25 cellular contexts compared by ENCODE assay signal in the genomic region with DNA sequence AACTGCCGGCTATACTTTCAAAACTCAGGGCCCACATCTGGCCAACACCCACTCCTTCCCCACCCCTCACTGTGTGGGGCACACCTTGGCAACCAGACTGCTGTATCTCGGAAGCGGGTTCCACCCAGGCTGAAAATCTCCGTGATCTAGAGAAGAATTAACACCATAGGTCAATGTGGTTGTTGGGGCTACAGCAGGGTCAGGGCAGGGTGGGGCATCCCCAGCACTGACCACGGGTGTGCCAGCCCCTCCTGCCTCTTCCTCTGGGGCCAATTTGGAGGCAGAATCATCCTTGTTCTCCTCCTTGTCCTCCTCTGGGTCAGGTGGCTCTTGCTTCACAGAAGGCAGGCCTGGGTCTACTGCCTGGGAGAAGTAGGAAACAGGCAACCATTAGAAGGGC. TPM values are rescaled to one million over a fixed set of nuclear protein-coding genes. Genes with fewer than 3 reads are reported as not detected.
DNase-seq lines count a peak whose midpoint lies in the region; ATAC-seq and TF ChIP-seq lines count a peak whose summit lies in the region.
"Had no signal": no experiment of that assay in that cellular context is flagged by ENCODE, and none has a peak within 500 bp of the region (broad histone marks: within the 10 kb centered on the region; RNA-seq: fewer than 3 reads in every experiment).

No MANE protein-coding gene starts in this region.

- no peaks in the 10 kb centered on the region for H3K27me3 Mint-ChIP-seq in activated naive CD8-positive, alpha-beta T cell treated with anti-CD3 and anti-CD28 coated beads, Interleukin-2, amount 50 U/mL, for 24 hours
- H3K27me3 Mint-ChIP-seq in activated naive CD8-positive, alpha-beta T cell treated with anti-CD3 and anti-CD28 coated beads for 36 hours, result no peaks in the 10 kb centered on the region
- H3K27me3 Mint-ChIP-seq: CD4-positive, alpha-beta T cell had no signal

- no peak for DNase-seq in activated naive CD8-positive, alpha-beta T cell treated with anti-CD3 and anti-CD28 coated beads, Interleukin-2, amount 50 U/mL, for 24 hours
- DNase-seq in activated naive CD8-positive, alpha-beta T cell treated with anti-CD3 and anti-CD28 coated beads for 36 hours, result no peak
- DNase-seq in RWPE1 (ENCODE audit: low spot score) (no peak), epithelial cell of prostate (ENCODE audit: low read depth, low spot score) (no peak), GM19238 (ENCODE audit: insufficient read length, low spot score) (no peak)
- no peak for DNase-seq in stimulated activated effector memory CD8-positive, alpha-beta T cell treated with anti-CD3 and anti-CD28 coated beads, Interleukin-12 subunit alpha, Interleukin-12 subunit beta, amount 100 ng/mL, for 72 hours (ENCODE audit: low spot score in 2 of 2)
- DNase-seq: 8988T; ACHN; AML-193; BE2C; CD4-positive, alpha-beta T cell; CD8-positive, alpha-beta memory T cell; DMS 273 treated with DMSO at 0.1 percent for 48 hours; DMS79; EL; GDM1; GM23248; HFFc6 had no signal

- H3K27ac Mint-ChIP-seq in activated naive CD8-positive, alpha-beta T cell treated with anti-CD3 and anti-CD28 coated beads, Interleukin-2, amount 50 U/mL, for 24 hours, result peak overlapping the region; percentile 33
- no peak overlapping the region for H3K27ac Mint-ChIP-seq in activated naive CD8-positive, alpha-beta T cell treated with anti-CD3 and anti-CD28 coated beads for 36 hours
- H3K27ac Mint-ChIP-seq in stimulated activated effector memory CD8-positive, alpha-beta T cell treated with anti-CD3 and anti-CD28 coated beads, Interleukin-12 subunit alpha, Interleukin-12 subunit beta, amount 100 ng/mL, for 72 hours, result peak overlapping the region; percentile 12
- H3K27ac Mint-ChIP-seq: CD4-positive, alpha-beta T cell; HFFc6 had no signal

- CTCF ChIA-PET in RWPE1 (lab: Yijun Ruan, JAX), result no interaction called here

- TF ChIP-seq CTCF in RWPE1 (conservative IDR thresholded peaks at IDR 0.05; ENCODE audit: low read depth), result no peak

- peaks cover 11% of the 10 kb centered on the region for H3K4me1 Mint-ChIP-seq in activated naive CD8-positive, alpha-beta T cell treated with anti-CD3 and anti-CD28 coated beads, Interleukin-2, amount 50 U/mL, for 24 hours
- peaks cover 6% of the 10 kb centered on the region for H3K4me1 Mint-ChIP-seq in activated naive CD8-positive, alpha-beta T cell treated with anti-CD3 and anti-CD28 coated beads for 36 hours
- H3K4me1 Mint-ChIP-seq in stimulated activated effector memory CD8-positive, alpha-beta T cell treated with anti-CD3 and anti-CD28 coated beads, Interleukin-12 subunit alpha, Interleukin-12 subunit beta, amount 100 ng/mL, for 72 hours, result peaks cover 17% of the 10 kb centered on the region

- no peak overlapping the region for H3K4me3 Mint-ChIP-seq in activated naive CD8-positive, alpha-beta T cell treated with anti-CD3 and anti-CD28 coated beads, Interleukin-2, amount 50 U/mL, for 24 hours
- H3K4me3 Mint-ChIP-seq in activated naive CD8-positive, alpha-beta T cell treated with anti-CD3 and anti-CD28 coated beads for 36 hours, result no peak overlapping the region
- no peak overlapping the region for H3K4me3 Mint-ChIP-seq in stimulated activated effector memory CD8-positive, alpha-beta T cell treated with anti-CD3 and anti-CD28 coated beads, Interleukin-12 subunit alpha, Interleukin-12 subunit beta, amount 100 ng/mL, for 72 hours
- H3K4me3 Mint-ChIP-seq: CD14-positive monocyte; CD4-positive, alpha-beta T cell; CD8-positive, alpha-beta memory T cell; HFFc6 had no signal

- H3K27ac ChIP-seq in RWPE1 (peak overlapping the region; percentile 25; the same call in 1 of the 2 replicates), epithelial cell of prostate (peak overlapping the region; percentile 96)
- H3K27ac ChIP-seq: A549; BLaER1 treated with 17β-estradiol and CSF1 and Interleukin-3, amounts not matched to agents 10 nM and 100 nM; GM23248 had no signal

- H3K9me3 Mint-ChIP-seq in activated naive CD8-positive, alpha-beta T cell treated with anti-CD3 and anti-CD28 coated beads, Interleukin-2, amount 50 U/mL, for 24 hours, result no peaks in the 10 kb centered on the region
- H3K9me3 Mint-ChIP-seq in activated naive CD8-positive, alpha-beta T cell treated with anti-CD3 and anti-CD28 coated beads for 36 hours, result no peaks in the 10 kb centered on the region
- H3K9me3 Mint-ChIP-seq in stimulated activated effector memory CD8-positive, alpha-beta T cell treated with anti-CD3 and anti-CD28 coated beads, Interleukin-12 subunit alpha, Interleukin-12 subunit beta, amount 100 ng/mL, for 72 hours, result no peaks in the 10 kb centered on the region
- H3K9me3 Mint-ChIP-seq: CD4-positive, alpha-beta T cell; CD8-positive, alpha-beta memory T cell had no signal

- POLR2A ChIA-PET in RWPE1 (lab: Yijun Ruan, JAX; ENCODE audit: low non-redundant PET), result no interaction called here

- peaks cover 46% of the 10 kb centered on the region for H3K36me3 Mint-ChIP-seq in activated naive CD8-positive, alpha-beta T cell treated with anti-CD3 and anti-CD28 coated beads, Interleukin-2, amount 50 U/mL, for 24 hours (ENCODE audit: low read depth)
- H3K36me3 Mint-ChIP-seq in activated naive CD8-positive, alpha-beta T cell treated with anti-CD3 and anti-CD28 coated beads for 36 hours, result peaks cover 32% of the 10 kb centered on the region
- peaks cover 84% of the 10 kb centered on the region for H3K36me3 Mint-ChIP-seq in stimulated activated effector memory CD8-positive, alpha-beta T cell treated with anti-CD3 and anti-CD28 coated beads, Interleukin-12 subunit alpha, Interleukin-12 subunit beta, amount 100 ng/mL, for 72 hours

- ATAC-seq in activated naive CD8-positive, alpha-beta T cell treated with anti-CD3 and anti-CD28 coated beads, Interleukin-2, amount 50 U/mL, for 24 hours, result no peak
- ATAC-seq in stimulated activated effector memory CD8-positive, alpha-beta T cell treated with anti-CD3 and anti-CD28 coated beads, Interleukin-12 subunit alpha, Interleukin-12 subunit beta, amount 100 ng/mL, for 72 hours, result no peak
- no peak for ATAC-seq in GM21360 (IDR thresholded peaks at IDR 0.05; ENCODE audit: unreplicated experiment)
- ATAC-seq: A549, GM12878, HCT116 had no signal

RNA-seq across cellular contexts. Expression of a gene that starts 6.3 kb away (rescaled TPM):
- under 1 TPM; 0.14 to 0.54 TPM for total RNA-seq in activated naive CD8-positive, alpha-beta T cell treated with anti-CD3 and anti-CD28 coated beads for 36 hours
- total RNA-seq: H7 had no signal

RNA-seq across cellular contexts. Expression of a gene that starts 8.7 kb away (rescaled TPM):
- total RNA-seq in activated naive CD8-positive, alpha-beta T cell treated with anti-CD3 and anti-CD28 coated beads for 36 hours, result 10 to 100 TPM; 65.6 to 69.9 TPM

RNA-seq across cellular contexts. Expression of a gene that starts 14.9 kb away (rescaled TPM):
- total RNA-seq in activated naive CD8-positive, alpha-beta T cell treated with anti-CD3 and anti-CD28 coated beads for 36 hours, result 10 to 100 TPM; 97.0 to 97.2 TPM
